ENCODE assay signal across 29 cellular contexts in genomic region chr11:92946707-92947106, GRCh38. TPM values are rescaled to one million over a fixed set of nuclear protein-coding genes. Genes with fewer than 3 reads are reported as not detected.
DNase-seq lines count a peak whose midpoint lies in the region; ATAC-seq, FAIRE-seq and TF ChIP-seq lines count a peak whose summit lies in the region.
"Had no signal": no experiment of that assay in that cellular context is flagged by ENCODE, and none has a peak within 500 bp of the region (broad histone marks: within the 10 kb centered on the region; RNA-seq: fewer than 3 reads in every experiment).

No MANE protein-coding gene starts in this region.

- H2BK120ac ChIP-seq in IMR-90 (ENCODE audit: low read depth, low read length) = no peak overlapping the region

- H2BK15ac ChIP-seq in IMR-90 (ENCODE audit: low read depth, low read length) = no peak overlapping the region

- H3K4ac ChIP-seq in IMR-90 (ENCODE audit: low read depth, low read length) = no peak overlapping the region

- peaks cover 19% of the 10 kb centered on the region for H3K9me3 Mint-ChIP-seq in neural progenitor cell

- no peak overlapping the region for H4K8ac ChIP-seq in IMR-90 (ENCODE audit: low read depth in 2 of 2, low read length in 2 of 2)

- H3K9me1 ChIP-seq in IMR-90 (ENCODE audit: insufficient read depth, low read length) (no peaks in the 10 kb centered on the region), K562 (ENCODE audit: control insufficient read depth, insufficient read depth, low read length) (no peaks in the 10 kb centered on the region)

- H4K5ac ChIP-seq in IMR-90 (ENCODE audit: low read depth, low read length) = no peak overlapping the region

- H3K27me3 ChIP-seq in HepG2 (ENCODE audit: control insufficient read depth in 1 of 2, insufficient read depth in 2 of 2, low read length in 2 of 2) = no peaks in the 10 kb centered on the region
- H3K27me3 ChIP-seq in right lobe of liver = no peaks in the 10 kb centered on the region
- H3K27me3 ChIP-seq in IMR-90 (ENCODE audit: control insufficient read depth, insufficient read depth, low read length) = no peaks in the 10 kb centered on the region
- no peaks in the 10 kb centered on the region for H3K27me3 ChIP-seq in K562 (ENCODE audit: control insufficient read depth in 2 of 2, insufficient read depth in 2 of 2, low read length in 2 of 2)
- no peaks in the 10 kb centered on the region for H3K27me3 ChIP-seq in neural progenitor cell
- H3K27me3 ChIP-seq in GM23248 (replicated peaks; ENCODE audit: insufficient read depth) = peaks cover 4% of the 10 kb centered on the region; the same call in 1 of the 2 replicates
- no peaks in the 10 kb centered on the region for H3K27me3 ChIP-seq in right atrium auricular region
- H3K27me3 ChIP-seq: BE2C, BLaER1 had no signal

- POLR2A ChIA-PET in HepG2 (lab: Yijun Ruan, JAX) = no interaction called here
- POLR2A ChIA-PET in IMR-90 (lab: Charles Lee; ENCODE audit: unreplicated experiment) = no interaction called here
- POLR2A ChIA-PET in K562 (lab: Yijun Ruan, JAX) = interaction anchor here (1.0 kb wide), 1 partner anchor 34 kb away, joined by 3 read pairs; no protein-coding TSS in a partner anchor

- no peak overlapping the region for H2BK20ac ChIP-seq in IMR-90 (ENCODE audit: low read depth, low read length)

- peaks cover 22% of the 10 kb centered on the region; the same call in 1 of the 2 replicates for H3K9me3 ChIP-seq in HepG2 (ENCODE audit: low read length)
- no peaks in the 10 kb centered on the region for H3K9me3 ChIP-seq in right lobe of liver
- peaks cover 9% of the 10 kb centered on the region for H3K9me3 ChIP-seq in IMR-90 (ENCODE audit: control insufficient read depth, insufficient read depth, low read length)
- no peaks in the 10 kb centered on the region; the same call in 1 of the 2 replicates for H3K9me3 ChIP-seq in K562 (replicated peaks; ENCODE audit: control insufficient read depth, insufficient read depth, low read depth, low read length)
- no peaks in the 10 kb centered on the region for H3K9me3 ChIP-seq in neural progenitor cell (ENCODE audit: low read depth)
- H3K9me3 ChIP-seq in GM23248 (ENCODE audit: low read depth) = no peaks in the 10 kb centered on the region
- H3K9me3 ChIP-seq in right atrium auricular region = no peaks in the 10 kb centered on the region
- H3K9me3 ChIP-seq: BE2C had no signal

- H2AK9ac ChIP-seq in IMR-90 (replicated peaks; ENCODE audit: low read depth, low read length, poor library complexity) = no peak overlapping the region

- no peaks in the 10 kb centered on the region for H3K4me1 Mint-ChIP-seq in neural progenitor cell
- H3K4me1 Mint-ChIP-seq: CD14-positive monocyte; CD4-positive, alpha-beta memory T cell; CD4-positive, CD25-positive, alpha-beta regulatory T cell; CD8-positive, alpha-beta memory T cell had no signal

- H4K91ac ChIP-seq in IMR-90 (ENCODE audit: insufficient read depth, low read depth, low read length) = no peak overlapping the region

- no peak overlapping the region for H2BK5ac ChIP-seq in IMR-90 (ENCODE audit: low read depth, low read length, poor library complexity, severe bottlenecking)

- H4K20me1 ChIP-seq in HepG2 (ENCODE audit: insufficient read depth, low read length) (no peaks in the 10 kb centered on the region), IMR-90 (ENCODE audit: insufficient read depth, low read length) (no peaks in the 10 kb centered on the region), K562 (replicated peaks; ENCODE audit: control insufficient read depth, insufficient read depth, low read length) (no peaks in the 10 kb centered on the region), neural progenitor cell (ENCODE audit: low read depth) (no peaks in the 10 kb centered on the region), GM23248 (ENCODE audit: insufficient read depth) (no peaks in the 10 kb centered on the region)
- H4K20me1 ChIP-seq: BLaER1 had no signal

- H3K56ac ChIP-seq in IMR-90 (ENCODE audit: extremely low read depth, insufficient read depth, low read length) = no peak overlapping the region

- no peak for TF ChIP-seq CTCF in HepG2 (CRISPR knock-in tag; IDR thresholded peaks at IDR 0.05)
- TF ChIP-seq CTCF in right lobe of liver (IDR thresholded peaks at IDR 0.05) = no peak
- TF ChIP-seq CTCF in IMR-90 (conservative IDR thresholded peaks at IDR 0.05; ENCODE audit: low read depth, low read length) = no peak
- TF ChIP-seq CTCF in K562 (IDR thresholded peaks at IDR 0.05 in 2 of 3, conservative IDR thresholded peaks at IDR 0.05 in 1 of 3; ENCODE audit: insufficient read depth in 2 of 3, low read depth in 1 of 3, low read length in 3 of 3) = no peak
- no peak for TF ChIP-seq CTCF in neural progenitor cell (IDR thresholded peaks at IDR 0.05)
- no peak for TF ChIP-seq CTCF in right atrium auricular region (IDR thresholded peaks at IDR 0.05)

- H2AK5ac ChIP-seq in IMR-90 (ENCODE audit: low read depth, low read length) = no peak overlapping the region

- H3K14ac ChIP-seq in IMR-90 (replicated peaks; ENCODE audit: low read depth, low read length) = no peak overlapping the region

- peaks cover 7% of the 10 kb centered on the region for H3K27me3 Mint-ChIP-seq in neural progenitor cell (ENCODE audit: insufficient read depth, low read depth)
- H3K27me3 Mint-ChIP-seq: CD4-positive, CD25-positive, alpha-beta regulatory T cell had no signal

- no peaks in the 10 kb centered on the region for H3F3A ChIP-seq in neural progenitor cell (ENCODE audit: low read depth)
- no peaks in the 10 kb centered on the region for H3F3A ChIP-seq in GM23248 (ENCODE audit: insufficient read depth)

- FAIRE-seq in HepG2 (lab: Jason Lieb, UNC) = no peak
- no peak for FAIRE-seq in K562 (lab: Jason Lieb, UNC)
- FAIRE-seq: D721Med, GM12878, GM12892, GM18507 had no signal

- H3K23ac ChIP-seq in IMR-90 (ENCODE audit: low read depth, low read length) = no peak overlapping the region

- H3K36me3 ChIP-seq in HepG2 (replicated peaks in 1 of 2; ENCODE audit: control insufficient read depth in 1 of 2, insufficient read depth in 2 of 2, low read length in 2 of 2) (no peaks in the 10 kb centered on the region), right lobe of liver (no peaks in the 10 kb centered on the region), IMR-90 (ENCODE audit: control insufficient read depth, insufficient read depth, low read length) (no peaks in the 10 kb centered on the region), K562 (ENCODE audit: control insufficient read depth, insufficient read depth, low read length) (no peaks in the 10 kb centered on the region), neural progenitor cell (no peaks in the 10 kb centered on the region), GM23248 (ENCODE audit: low read depth) (no peaks in the 10 kb centered on the region), right atrium auricular region (no peaks in the 10 kb centered on the region)
- H3K36me3 ChIP-seq: BE2C, BLaER1 had no signal

- H3K9ac ChIP-seq in HepG2 (ENCODE audit: insufficient read depth, low read depth, low read length) = no peak overlapping the region
- H3K9ac ChIP-seq in IMR-90 (ENCODE audit: low read depth, low read length) = no peak overlapping the region
- no peak overlapping the region for H3K9ac ChIP-seq in K562 (ENCODE audit: insufficient read depth in 1 of 2, low read depth in 2 of 2, low read length in 2 of 2)
- H3K9ac ChIP-seq in neural progenitor cell = no peak overlapping the region
- H3K9ac ChIP-seq in GM23248 = no peak overlapping the region
- H3K9ac ChIP-seq: BLaER1 had no signal

- no peak for TF ChIP-seq RAD21 in HepG2 (CRISPR knock-in tag; IDR thresholded peaks at IDR 0.05)
- no peak for TF ChIP-seq RAD21 in IMR-90 (IDR thresholded peaks at IDR 0.05; ENCODE audit: low read length)
- TF ChIP-seq RAD21 in K562 (CRISPR knock-in tag; conservative IDR thresholded peaks at IDR 0.05 in 1 of 2, IDR thresholded peaks at IDR 0.05 in 1 of 2) = no peak

- H3K27ac ChIP-seq in HepG2 (ENCODE audit: extremely low read length, insufficient read depth, low read length) = no peak overlapping the region
- H3K27ac ChIP-seq in right lobe of liver = no peak overlapping the region
- H3K27ac ChIP-seq in IMR-90 (ENCODE audit: insufficient read depth, low read length) = no peak overlapping the region
- no peak overlapping the region for H3K27ac ChIP-seq in K562 (ENCODE audit: extremely low read depth, low read depth, low read length)
- no peak overlapping the region for H3K27ac ChIP-seq in neural progenitor cell
- H3K27ac ChIP-seq in GM23248 = no peak overlapping the region
- H3K27ac ChIP-seq in right atrium auricular region = no peak overlapping the region
- H3K27ac ChIP-seq: BLaER1 had no signal

- no peaks in the 10 kb centered on the region for H3K9me2 ChIP-seq in GM23248 (ENCODE audit: insufficient read depth)

- intact Hi-C loops in HepG2 (cut with micrococcal nuclease; ENCODE audit: unreplicated experiment) = loop anchor here (10.0 kb wide), 1 partner anchor 708 kb away; no protein-coding TSS in a partner anchor
- intact Hi-C loops in right lobe of liver (cut with DNase I) = loop anchor here in 1 of 2 donors (10.0 kb wide), 1 partner anchor 278 kb away; no protein-coding TSS in a partner anchor
- intact Hi-C loops in IMR-90 (cut with micrococcal nuclease) = no loop called here
- intact Hi-C loops in K562 (cut with micrococcal nuclease) = no loop called here

- H2AFZ ChIP-seq in HepG2 (ENCODE audit: low read length) (no peak overlapping the region), IMR-90 (replicated peaks; ENCODE audit: low read length, poor library complexity) (no peak overlapping the region), K562 (ENCODE audit: low read depth, low read length) (no peak overlapping the region), neural progenitor cell (replicated peaks) (peak overlapping the region; percentile 2), GM23248 (no peak overlapping the region)

- ATAC-seq in HepG2 (no peak), right lobe of liver (no peak), IMR-90 (ENCODE audit: low read depth) (no peak), K562 (no peak)
- ATAC-seq: GM12878 had no signal

- H3K4me2 ChIP-seq in HepG2 (ENCODE audit: low read depth, low read length) = no peak overlapping the region
- H3K4me2 ChIP-seq in IMR-90 (ENCODE audit: low read depth, low read length) = no peak overlapping the region
- H3K4me2 ChIP-seq in K562 (ENCODE audit: insufficient read depth, low read length) = no peak overlapping the region
- H3K4me2 ChIP-seq in neural progenitor cell = no peak overlapping the region
- no peak overlapping the region for H3K4me2 ChIP-seq in GM23248 (ENCODE audit: unreplicated experiment)
- H3K4me2 ChIP-seq: BLaER1 had no signal

- TF ChIP-seq EP300 in HepG2 (IDR thresholded peaks at IDR 0.05; ENCODE audit: low read depth in 2 of 2, low read length in 2 of 2) = no peak
- no peak for TF ChIP-seq EP300 in HepG2 (CRISPR knock-in tag; IDR thresholded peaks at IDR 0.05; ENCODE audit: borderline replicate concordance)
- no peak for TF ChIP-seq EP300 in K562 (IDR thresholded peaks at IDR 0.05; ENCODE audit: low read length)

- no peak overlapping the region for H3K27ac Mint-ChIP-seq in neural progenitor cell
- H3K27ac Mint-ChIP-seq: CD14-positive monocyte; CD4-positive, alpha-beta memory T cell; CD4-positive, CD25-positive, alpha-beta regulatory T cell; CD8-positive, alpha-beta memory T cell had no signal

- H3K79me1 ChIP-seq in IMR-90 (ENCODE audit: low read depth in 1 of 2, low read length in 2 of 2) = no peaks in the 10 kb centered on the region

- no peak overlapping the region for H3K18ac ChIP-seq in IMR-90 (ENCODE audit: low read depth, low read length)

- H3K4me3 ChIP-seq in HepG2 (replicated peaks in 1 of 3; ENCODE audit: insufficient read depth in 1 of 3, low read depth in 2 of 3, low read length in 3 of 3) (no peak overlapping the region), right lobe of liver (no peak overlapping the region), IMR-90 (ENCODE audit: insufficient read depth, low read depth, low read length) (no peak overlapping the region), K562 (no peak overlapping the region), neural progenitor cell (no peak overlapping the region), GM23248 (no peak overlapping the region), right atrium auricular region (no peak overlapping the region)
- H3K4me3 ChIP-seq: BLaER1, GM12878 had no signal

- H3K4me1 ChIP-seq in HepG2 (ENCODE audit: insufficient read depth, low read length) (peaks cover 20% of the 10 kb centered on the region), right lobe of liver (peaks cover 0 to 4% (median 0%) of the 10 kb centered on the region in 4 donors), IMR-90 (ENCODE audit: control insufficient read depth, insufficient read depth, low read length) (no peaks in the 10 kb centered on the region), K562 (replicated peaks in 1 of 2; ENCODE audit: control insufficient read depth in 2 of 2, insufficient read depth in 2 of 2, low read length in 2 of 2) (no peaks in the 10 kb centered on the region), neural progenitor cell (no peaks in the 10 kb centered on the region), GM23248 (ENCODE audit: insufficient read depth) (no peaks in the 10 kb centered on the region), right atrium auricular region (no peaks in the 10 kb centered on the region)
- H3K4me1 ChIP-seq: BLaER1 had no signal

- H3K79me2 ChIP-seq in HepG2 (ENCODE audit: insufficient read depth, low read length) (no peaks in the 10 kb centered on the region), K562 (ENCODE audit: control insufficient read depth, insufficient read depth, low read length) (no peaks in the 10 kb centered on the region), neural progenitor cell (ENCODE audit: low read depth) (no peaks in the 10 kb centered on the region), GM23248 (ENCODE audit: insufficient read depth) (no peaks in the 10 kb centered on the region)

- WGBS in HepG2 (ENCODE audit: low lambda C conversion rate) = 11% methylated on average over 3 of the region's 3 CpGs
- 63% methylated on average over 3 of the region's 3 CpGs for WGBS in right lobe of liver (ENCODE audit: insufficient coverage, low coverage, low lambda C conversion rate, missing lambda C conversion rate)
- WGBS in IMR-90 (ENCODE audit: extremely low coverage in 2 of 2, insufficient read length in 1 of 2), 2 experiments = 100% methylated on average over 2 of the region's 3 CpGs; no CpG with 5 or more reads in 1 of the 2 experiments
- 0% methylated on average over 3 of the region's 3 CpGs for WGBS in K562 (ENCODE audit: insufficient coverage, low coverage, missing lambda C conversion rate)
- 4 to 8% methylated on average over 3 of the region's 3 CpGs for WGBS in GM23248 (ENCODE audit: low coverage in 1 of 2, low lambda C conversion rate in 2 of 2, missing lambda C conversion rate in 2 of 2), 2 experiments

- in situ Hi-C loops in HepG2 (cut with HindIII; ENCODE audit: extremely low pct_ligation_motif_present, low pct_unique_long_range_greater_than_20kb) = loop anchor here (10.0 to 25.0 kb wide), 3 partner anchors 216 to 691 kb away; no protein-coding TSS in a partner anchor
- in situ Hi-C loops in IMR-90 (cut with MboI; ENCODE audit: low sequenced_read_pairs) = loop anchor here (5.0 to 25.0 kb wide), 2 partner anchors 221 to 716 kb away; partner anchors contain the start of gene CEP295
- in situ Hi-C loops in K562 (cut with MboI) = no loop called here
- in situ Hi-C loops in GM23248 (cut with MboI) = loop anchor here (25.0 kb wide), 1 partner anchor 691 kb away; no protein-coding TSS in a partner anchor

- no peaks in the 10 kb centered on the region for H3K36me3 Mint-ChIP-seq in neural progenitor cell
- H3K36me3 Mint-ChIP-seq: CD14-positive monocyte; CD4-positive, alpha-beta memory T cell; CD4-positive, CD25-positive, alpha-beta regulatory T cell had no signal

- no peak for DNase-seq in HepG2 (ENCODE audit: low spot score)
- DNase-seq in right lobe of liver = no peak
- DNase-seq in IMR-90 = no peak
- DNase-seq in K562 (ENCODE audit: extremely low read depth in 1 of 4, low spot score in 3 of 4) = no peak
- DNase-seq in neural progenitor cell (ENCODE audit: low spot score) = no peak
- DNase-seq in NCI-H526 treated with DMSO at 0.1 percent for 48 hours (lab: John Stamatoyannopoulos, UW) = no peak
- DNase-seq in GM23248 = no peak
- DNase-seq in right atrium auricular region (ENCODE audit: low spot score) = no peak
- DNase-seq: ACHN; BE2C; C1 segment of cervical spinal cord; CD4-positive, alpha-beta memory T cell; CD4-positive, CD25-positive, alpha-beta regulatory T cell; CD8-positive, alpha-beta memory T cell; COR-L47; DND-41; EL; GDM1 had no signal

- TF ChIP-seq POLR2A in HepG2 (IDR thresholded peaks at IDR 0.05; ENCODE audit: insufficient read depth in 1 of 2, low read depth in 2 of 2, low read length in 2 of 2) = no peak
- TF ChIP-seq POLR2A in right lobe of liver (IDR thresholded peaks at IDR 0.05) = no peak
- TF ChIP-seq POLR2A in IMR-90 (IDR thresholded peaks at IDR 0.05; ENCODE audit: low read depth, low read length) = no peak
- no peak for TF ChIP-seq POLR2A in K562 (conservative IDR thresholded peaks at IDR 0.05)

- no TSS peak for BruUV-seq in HepG2 (replicated peaks; lab: Mats Ljungman, UMichigan)
- BruUV-seq in IMR-90 (replicated peaks; lab: Mats Ljungman, UMichigan) = no TSS peak
- BruUV-seq in K562 (replicated peaks; lab: Mats Ljungman, UMichigan) = no TSS peak

- dilution Hi-C loops in IMR-90 (cut with HindIII; ENCODE audit: low sequenced_read_pairs, unreplicated experiment) = no loop called here

- H3K4me3 Mint-ChIP-seq in neural progenitor cell = no peak overlapping the region
- H3K4me3 Mint-ChIP-seq: CD14-positive monocyte; CD4-positive, CD25-positive, alpha-beta regulatory T cell; CD8-positive, alpha-beta memory T cell had no signal

- CTCF ChIA-PET in HepG2 (lab: Yijun Ruan, JAX; ENCODE audit: low intra/inter-chr PET ratio, low total read pairs) (no interaction called here), IMR-90 (lab: Yijun Ruan, JAX) (no interaction called here), K562 (lab: Yijun Ruan, JAX; ENCODE audit: low intra/inter-chr PET ratio) (no interaction called here)

RNA-seq across cellular contexts. Expression of gene MTNR1B, which starts 22.7 kb away (rescaled TPM):
- total RNA-seq in HepG2 (2016; rRNA removed; fragmentation: Illumina TruSeq; extraction: Trizol) (not detected in 2 replicates), right lobe of liver (not detected), IMR-90 (2012; rRNA removed) (under 0.01 TPM in 1 of 2 replicates, not detected in the other), K562 (2014; rRNA removed) (not detected in 2 replicates), K562 (2014; rRNA removed; fragmentation: Illumina TruSeq; extraction: Trizol) (not detected in 2 replicates), K562 (2015; rRNA removed; fragmentation: Illumina TruSeq; extraction: Trizol) (not detected in 2 replicates), K562 (2021) (not detected in 2 replicates), neural progenitor cell (ENCODE audit: low replicate concordance) (not detected in 2 replicates), right atrium auricular region (not detected)
- not detected in 2 replicates for total RNA-seq in HepG2 (2016; cell fraction: cytosol; rRNA removed; fragmentation: Illumina TruSeq; extraction: Trizol; ENCODE audit: low read depth)
- total RNA-seq in HepG2 (2016; cell fraction: insoluble cytoplasmic fraction; rRNA removed; fragmentation: Illumina TruSeq; extraction: Trizol) = not detected in 2 replicates
- total RNA-seq in HepG2 (2016; cell fraction: membrane; rRNA removed; fragmentation: Illumina TruSeq; extraction: Trizol) = not detected in 2 replicates
- total RNA-seq in HepG2 (2016; cell fraction: nucleus; rRNA removed; fragmentation: Illumina TruSeq; extraction: Trizol) = not detected in 2 replicates
- polyA plus RNA-seq in HepG2 (2011; rRNA removed) (not detected in 2 replicates), IMR-90 (2012; rRNA removed) (0.07 TPM in 1 of 2 replicates, not detected in the other), K562 (2011; rRNA removed) (not detected in 2 replicates), K562 (2014; fragmentation: Illumina TruSeq; extraction: Trizol) (not detected in 2 replicates), K562 (2014; fragmentation: Nextera tagmentation; extraction: Ambion mirVana) (not detected), K562 (2014; rRNA removed) (not detected in 2 replicates), GM23248 (2016; fragmentation: Nextera tagmentation; extraction: Ambion mirVana) (not detected in 2 replicates)
- polyA plus RNA-seq in HepG2 (2011; cell fraction: cytosol; rRNA removed) = not detected in 2 replicates
- polyA plus RNA-seq in HepG2 (2011; cell fraction: nucleus; rRNA removed) = not detected in 2 replicates
- polyA plus RNA-seq in HepG2 (2012) = not detected in 2 replicates
- not detected in 2 replicates for polyA plus RNA-seq in HepG2 (2016; cell fraction: cytosol; fragmentation: Illumina TruSeq; extraction: Trizol; ENCODE audit: low read depth)
- not detected in 2 replicates for polyA plus RNA-seq in HepG2 (2016; cell fraction: insoluble cytoplasmic fraction; fragmentation: Illumina TruSeq; extraction: Trizol; ENCODE audit: low read depth)
- polyA plus RNA-seq in HepG2 (2016; cell fraction: membrane; fragmentation: Illumina TruSeq; extraction: Trizol; ENCODE audit: low read depth) = not detected in 2 replicates
- not detected in 2 replicates for polyA plus RNA-seq in HepG2 (2016; cell fraction: nucleus; fragmentation: Illumina TruSeq; extraction: Trizol; ENCODE audit: insufficient read depth, low read depth)
- polyA minus RNA-seq in HepG2 (2011; rRNA and poly(A)+ RNA removed; ENCODE audit: low replicate concordance) = not detected in 2 replicates
- polyA minus RNA-seq in HepG2 (2011; cell fraction: cytosol; rRNA and poly(A)+ RNA removed) = not detected in 2 replicates
- not detected in 2 replicates for polyA minus RNA-seq in HepG2 (2011; cell fraction: nucleus; rRNA and poly(A)+ RNA removed)
- polyA plus RNA-seq in IMR-90 (2012; cell fraction: cytosol; rRNA removed) = 0.02 TPM in 1 of 2 replicates, not detected in the other
- polyA plus RNA-seq in IMR-90 (2012; cell fraction: nucleus; rRNA removed; ENCODE audit: low replicate concordance) = 0.09 and 0.10 TPM in 2 replicates
- total RNA-seq in K562 (2011; cell fraction: chromatin; rRNA removed; ENCODE audit: low replicate concordance) = not detected in 2 replicates
- total RNA-seq in K562 (2011; cell fraction: nucleolus; rRNA removed) = not detected in 2 replicates
- total RNA-seq in K562 (2011; cell fraction: nucleoplasm; rRNA removed) = not detected in 2 replicates
- polyA plus RNA-seq in K562 (2011; cell fraction: cytosol; rRNA removed) = not detected in 2 replicates
- not detected in 2 replicates for polyA plus RNA-seq in K562 (2011; cell fraction: nucleus; rRNA removed)
- polyA plus RNA-seq in K562 (2012) = not detected in 2 replicates
- not detected in 2 replicates for polyA minus RNA-seq in K562 (2011; rRNA and poly(A)+ RNA removed)
- polyA minus RNA-seq in K562 (2011; cell fraction: cytosol; rRNA and poly(A)+ RNA removed) = not detected in 2 replicates
- polyA minus RNA-seq in K562 (2011; cell fraction: nucleus; rRNA and poly(A)+ RNA removed) = not detected in 2 replicates
- total RNA-seq in GM23248 (2014; rRNA removed; shearing (Covaris generic)) = not detected in 2 replicates
- total RNA-seq: A172; A673; CD4-positive, alpha-beta memory T cell; CD4-positive, CD25-positive, alpha-beta regulatory T cell; CD8-positive, alpha-beta memory T cell; Daoy; G401; GM12878 had no signal
- polyA plus RNA-seq: AG04450; CD14-positive monocyte; CD4-positive, alpha-beta memory T cell; CD4-positive, CD25-positive, alpha-beta regulatory T cell; CD8-positive, alpha-beta memory T cell; GM12878 had no signal

Comparison
In these comparisons a context has a peak if more than half of its experiments do, and no peak if none do; other contexts are left out.
1. Of the 241 proteins assayed by ChIP-seq in both HepG2 and K562: peak only in HepG2: MAFF and MAFK; only in K562: MAFG; in both: none; in neither: 238.